33 cellular contexts compared by ENCODE assay signal in genomic region chr12:19084547-19084946, GRCh38. TPM values are rescaled to one million over a fixed set of nuclear protein-coding genes. Genes with fewer than 3 reads are reported as not detected.
DNase-seq lines count a peak whose midpoint lies in the region; ATAC-seq, FAIRE-seq and TF ChIP-seq lines count a peak whose summit lies in the region.
"Had no signal": no experiment of that assay in that cellular context is flagged by ENCODE, and none has a peak within 500 bp of the region (broad histone marks: within the 10 kb centered on the region; RNA-seq: fewer than 3 reads in every experiment).

No MANE protein-coding gene starts in this region.

- H3K9me1 ChIP-seq in K562 (ENCODE audit: control insufficient read depth, insufficient read depth, low read length) = no peaks in the 10 kb centered on the region

- H3K9me3 Mint-ChIP-seq in MCF 10A (ENCODE audit: unreplicated experiment) (peaks cover 7% of the 10 kb centered on the region), WTC11 (peaks cover 20% of the 10 kb centered on the region), immature natural killer cell (no peaks in the 10 kb centered on the region)
- H3K9me3 Mint-ChIP-seq: CD4-positive, alpha-beta T cell; CD8-positive, alpha-beta memory T cell; CD8-positive, alpha-beta T cell had no signal

- H3K36me3 ChIP-seq in breast epithelium (no peaks in the 10 kb centered on the region), HepG2 (replicated peaks in 1 of 2; ENCODE audit: control insufficient read depth in 1 of 2, insufficient read depth in 2 of 2, low read length in 2 of 2) (no peaks in the 10 kb centered on the region), right lobe of liver (no peaks in the 10 kb centered on the region), K562 (ENCODE audit: control insufficient read depth, insufficient read depth, low read length) (no peaks in the 10 kb centered on the region)
- H3K36me3 ChIP-seq: BE2C; BLaER1; BLaER1 treated with 17β-estradiol and CSF1 and Interleukin-3, amounts not matched to agents 10 nM and 100 nM had no signal

- TF ChIP-seq EP300 in HepG2 (IDR thresholded peaks at IDR 0.05; ENCODE audit: low read depth in 2 of 2, low read length in 2 of 2) (no peak), HepG2 (CRISPR knock-in tag; IDR thresholded peaks at IDR 0.05; ENCODE audit: borderline replicate concordance) (no peak), A549 (IDR thresholded peaks at IDR 0.05) (no peak), K562 (IDR thresholded peaks at IDR 0.05; ENCODE audit: low read length) (no peak)

- FAIRE-seq in HepG2 (lab: Jason Lieb, UNC) = no peak
- FAIRE-seq in A549 (lab: Jason Lieb, UNC) = no peak
- no peak for FAIRE-seq in K562 (lab: Jason Lieb, UNC)
- FAIRE-seq: A204.1 had no signal

- no peaks in the 10 kb centered on the region for H4K20me1 ChIP-seq in HepG2 (ENCODE audit: insufficient read depth, low read length)
- H4K20me1 ChIP-seq in K562 (replicated peaks; ENCODE audit: control insufficient read depth, insufficient read depth, low read length) = no peaks in the 10 kb centered on the region
- H4K20me1 ChIP-seq: BLaER1; BLaER1 treated with 17β-estradiol and CSF1 and Interleukin-3, amounts not matched to agents 10 nM and 100 nM had no signal

- WGBS in HepG2 (ENCODE audit: low lambda C conversion rate) = 31% methylated on average over 4 of the region's 4 CpGs
- WGBS in right lobe of liver (ENCODE audit: insufficient coverage, low coverage, low lambda C conversion rate, missing lambda C conversion rate) = 72% methylated on average over 4 of the region's 4 CpGs
- 35% methylated on average over 4 of the region's 4 CpGs for WGBS in A549 (ENCODE audit: missing lambda C conversion rate)
- whole genome bisulfite sequencing in K562 (ENCODE audit: insufficient coverage, low coverage, missing lambda C conversion rate) = 15% methylated on average over 4 of the region's 4 CpGs

- CTCF ChIA-PET in MCF 10A (lab: Yijun Ruan, JAX) = interaction anchor here (1.1 kb wide), 1 partner anchor 12 kb away, joined by 4 read pairs; no protein-coding TSS in a partner anchor
- CTCF ChIA-PET in HepG2 (lab: Yijun Ruan, JAX; ENCODE audit: low intra/inter-chr PET ratio, low total read pairs) = no interaction called here
- CTCF ChIA-PET in A549 (lab: Yijun Ruan, JAX) = interaction anchor here (0.8 kb wide), 1 partner anchor 12 kb away, joined by 3 read pairs; no protein-coding TSS in a partner anchor
- CTCF ChIA-PET in K562 (lab: Yijun Ruan, JAX; ENCODE audit: low intra/inter-chr PET ratio) = no interaction called here
- CTCF ChIA-PET in WTC11 (lab: Charles Lee) = interaction anchor here (0.6 kb wide), 1 partner anchor 48 kb away, joined by 3 read pairs; no protein-coding TSS in a partner anchor

- no peak for TF ChIP-seq CTCF in MCF 10A (IDR thresholded peaks at IDR 0.05; ENCODE audit: unreplicated experiment)
- TF ChIP-seq CTCF in breast epithelium (IDR thresholded peaks at IDR 0.05) = no peak
- no peak for TF ChIP-seq CTCF in HepG2 (CRISPR knock-in tag; IDR thresholded peaks at IDR 0.05)
- TF ChIP-seq CTCF in right lobe of liver (IDR thresholded peaks at IDR 0.05) = no peak
- no peak for TF ChIP-seq CTCF in A549 (IDR thresholded peaks at IDR 0.05)
- no peak for TF ChIP-seq CTCF in K562 (IDR thresholded peaks at IDR 0.05 in 2 of 3, conservative IDR thresholded peaks at IDR 0.05 in 1 of 3; ENCODE audit: insufficient read depth in 2 of 3, low read depth in 1 of 3, low read length in 3 of 3)
- TF ChIP-seq CTCF in WTC11 (IDR thresholded peaks at IDR 0.05) = no peak

- no peak overlapping the region for H3K9ac ChIP-seq in HepG2 (ENCODE audit: insufficient read depth, low read depth, low read length)
- no peak overlapping the region for H3K9ac ChIP-seq in K562 (ENCODE audit: insufficient read depth in 1 of 2, low read depth in 2 of 2, low read length in 2 of 2)
- H3K9ac ChIP-seq: BLaER1; BLaER1 treated with 17β-estradiol and CSF1 and Interleukin-3, amounts not matched to agents 10 nM and 100 nM had no signal

- H3K79me2 ChIP-seq in HepG2 (ENCODE audit: insufficient read depth, low read length) (no peaks in the 10 kb centered on the region), K562 (ENCODE audit: control insufficient read depth, insufficient read depth, low read length) (no peaks in the 10 kb centered on the region)

- H3K27ac ChIP-seq in breast epithelium = no peak overlapping the region
- no peak overlapping the region for H3K27ac ChIP-seq in HepG2 (ENCODE audit: extremely low read length, insufficient read depth, low read length)
- H3K27ac ChIP-seq in right lobe of liver = no peak overlapping the region
- no peak overlapping the region for H3K27ac ChIP-seq in A549
- no peak overlapping the region for H3K27ac ChIP-seq in K562 (ENCODE audit: extremely low read depth, low read depth, low read length)
- H3K27ac ChIP-seq: 22Rv1; BLaER1; BLaER1 treated with 17β-estradiol and CSF1 and Interleukin-3, amounts not matched to agents 10 nM and 100 nM; C4-2B had no signal

- no peak overlapping the region for H3K4me2 ChIP-seq in HepG2 (ENCODE audit: low read depth, low read length)
- H3K4me2 ChIP-seq in A549 = no peak overlapping the region
- no peak overlapping the region for H3K4me2 ChIP-seq in K562 (ENCODE audit: insufficient read depth, low read length)
- H3K4me2 ChIP-seq: BLaER1; BLaER1 treated with 17β-estradiol and CSF1 and Interleukin-3, amounts not matched to agents 10 nM and 100 nM had no signal

- peaks cover 6% of the 10 kb centered on the region for H3K36me3 Mint-ChIP-seq in MCF 10A (ENCODE audit: insufficient read depth, unreplicated experiment)
- peaks cover 5% of the 10 kb centered on the region for H3K36me3 Mint-ChIP-seq in WTC11
- no peaks in the 10 kb centered on the region for H3K36me3 Mint-ChIP-seq in immature natural killer cell
- H3K36me3 Mint-ChIP-seq: CD14-positive monocyte; CD4-positive, alpha-beta memory T cell; CD4-positive, CD25-positive, alpha-beta regulatory T cell; CD8-positive, alpha-beta T cell had no signal

- TF ChIP-seq RAD21 in HepG2 (CRISPR knock-in tag; IDR thresholded peaks at IDR 0.05) = no peak
- TF ChIP-seq RAD21 in A549 (conservative IDR thresholded peaks at IDR 0.05 in 1 of 2, IDR thresholded peaks at IDR 0.05 in 1 of 2) = no peak
- no peak for TF ChIP-seq RAD21 in K562 (CRISPR knock-in tag; conservative IDR thresholded peaks at IDR 0.05 in 1 of 2, IDR thresholded peaks at IDR 0.05 in 1 of 2)

- TF ChIP-seq POLR2A in breast epithelium (IDR thresholded peaks at IDR 0.05) = no peak
- TF ChIP-seq POLR2A in HepG2 (IDR thresholded peaks at IDR 0.05; ENCODE audit: insufficient read depth in 1 of 2, low read depth in 2 of 2, low read length in 2 of 2) = no peak
- TF ChIP-seq POLR2A in right lobe of liver (IDR thresholded peaks at IDR 0.05) = no peak
- TF ChIP-seq POLR2A in A549 (IDR thresholded peaks at IDR 0.05; ENCODE audit: low read length) = no peak
- no peak for TF ChIP-seq POLR2A in K562 (conservative IDR thresholded peaks at IDR 0.05)

- H2AFZ ChIP-seq in HepG2 (ENCODE audit: low read length) (no peak overlapping the region), K562 (ENCODE audit: low read depth, low read length) (no peak overlapping the region)

- H3K27me3 Mint-ChIP-seq in MCF 10A (ENCODE audit: insufficient read depth, unreplicated experiment) (no peaks in the 10 kb centered on the region), WTC11 (ENCODE audit: low read depth) (no peaks in the 10 kb centered on the region), immature natural killer cell (ENCODE audit: low read depth in 3 of 3) (peaks cover 0 to 8% (median 5%) of the 10 kb centered on the region in 3 donors)
- H3K27me3 Mint-ChIP-seq: B cell; CD4-positive, alpha-beta T cell; CD4-positive, CD25-positive, alpha-beta regulatory T cell had no signal

- ATAC-seq in HepG2 (no peak), right lobe of liver (no peak), A549 (no peak), K562 (no peak), WTC11 (no peak)
- ATAC-seq: CD8-positive, alpha-beta T cell had no signal

- POLR2A ChIA-PET in MCF 10A (lab: Yijun Ruan, JAX) (interaction anchor here (1.4 to 1.5 kb wide), 2 partner anchors 12 kb away, joined by 5 to 6 read pairs; no protein-coding TSS in a partner anchor), HepG2 (lab: Yijun Ruan, JAX) (no interaction called here), A549 (lab: Yijun Ruan, JAX) (no interaction called here), K562 (lab: Yijun Ruan, JAX) (no interaction called here), WTC11 (lab: Charles Lee) (no interaction called here)

- H3K9me3 ChIP-seq in breast epithelium = no peaks in the 10 kb centered on the region
- H3K9me3 ChIP-seq in HepG2 (ENCODE audit: low read length) = no peaks in the 10 kb centered on the region
- H3K9me3 ChIP-seq in right lobe of liver = no peaks in the 10 kb centered on the region
- H3K9me3 ChIP-seq in A549 = no peaks in the 10 kb centered on the region
- no peaks in the 10 kb centered on the region for H3K9me3 ChIP-seq in K562 (replicated peaks; ENCODE audit: control insufficient read depth, insufficient read depth, low read depth, low read length)
- H3K9me3 ChIP-seq: BE2C; BLaER1; BLaER1 treated with 17β-estradiol and CSF1 and Interleukin-3, amounts not matched to agents 10 nM and 100 nM had no signal

- H3K27ac Mint-ChIP-seq in MCF 10A (ENCODE audit: low read depth, unreplicated experiment) (peak overlapping the region; percentile 71), WTC11 (no peak overlapping the region), immature natural killer cell (no peak overlapping the region)
- H3K27ac Mint-ChIP-seq: B cell; CD14-positive monocyte; CD4-positive, alpha-beta T cell; CD4-positive, CD25-positive, alpha-beta regulatory T cell; CD8-positive, alpha-beta memory T cell; CD8-positive, alpha-beta T cell had no signal

- no peak for DNase-seq in MCF 10A (ENCODE audit: unreplicated experiment)
- DNase-seq in breast epithelium (ENCODE audit: low spot score in 2 of 2) = no peak
- no peak for DNase-seq in HepG2 (ENCODE audit: low spot score)
- no peak for DNase-seq in right lobe of liver
- no peak for DNase-seq in A549 (ENCODE audit: low read depth in 1 of 2, low spot score in 1 of 2)
- no peak for DNase-seq in K562 (ENCODE audit: extremely low read depth in 1 of 4, low spot score in 3 of 4)
- DNase-seq in WTC11 (ENCODE audit: low spot score) = no peak
- no peak for DNase-seq in immature natural killer cell
- DNase-seq: 8988T; ACHN; AML-193; BE2C; C1 segment of cervical spinal cord; Caco-2; Calu3; CD4-positive, alpha-beta memory T cell; CD4-positive, alpha-beta T cell; CD4-positive, CD25-positive, alpha-beta regulatory T cell; CD8-positive, alpha-beta memory T cell; CD8-positive, alpha-beta T cell; COR-L47; DMS 273 treated with DMSO at 0.1 percent for 48 hours; DMS153; DMS79; DMS79 treated with DMSO at 0.1 percent for 48 hours; DND-41 had no signal

- BruUV-seq in MCF 10A (replicated peaks; lab: Mats Ljungman, UMichigan) (no TSS peak), HepG2 (replicated peaks; lab: Mats Ljungman, UMichigan) (no TSS peak), K562 (replicated peaks; lab: Mats Ljungman, UMichigan) (no TSS peak)

- in situ Hi-C loops in HepG2 (cut with HindIII; ENCODE audit: extremely low pct_ligation_motif_present, low pct_unique_long_range_greater_than_20kb) (no loop called here), K562 (cut with MboI) (no loop called here)

- intact Hi-C loops in MCF 10A (cut with micrococcal nuclease) (no loop called here), breast epithelium (cut with DNase I; ENCODE audit: low total_unique reads) (loop anchor here (5.0 kb wide), 1 partner anchor 1087 kb away; no protein-coding TSS in a partner anchor), HepG2 (cut with micrococcal nuclease; ENCODE audit: unreplicated experiment) (no loop called here), right lobe of liver (cut with DNase I) (loop anchor here in 1 of 2 donors (5.0 kb wide), 1 partner anchor 73 kb away; no protein-coding TSS in a partner anchor), K562 (cut with micrococcal nuclease) (no loop called here)

- H3K27me3 ChIP-seq in breast epithelium (no peaks in the 10 kb centered on the region), HepG2 (ENCODE audit: control insufficient read depth in 1 of 2, insufficient read depth in 2 of 2, low read length in 2 of 2) (peaks cover 0 to 2% of the 10 kb centered on the region in 2 experiments; a peak in 2 of 5 replicates), right lobe of liver (no peaks in the 10 kb centered on the region), K562 (ENCODE audit: control insufficient read depth in 2 of 2, insufficient read depth in 2 of 2, low read length in 2 of 2) (no peaks in the 10 kb centered on the region)
- H3K27me3 ChIP-seq: BE2C; BLaER1; BLaER1 treated with 17β-estradiol and CSF1 and Interleukin-3, amounts not matched to agents 10 nM and 100 nM had no signal

- no peak overlapping the region for H3K4me3 ChIP-seq in breast epithelium
- H3K4me3 ChIP-seq in HepG2 (replicated peaks in 1 of 3; ENCODE audit: insufficient read depth in 1 of 3, low read depth in 2 of 3, low read length in 3 of 3) = no peak overlapping the region
- H3K4me3 ChIP-seq in right lobe of liver = no peak overlapping the region
- no peak overlapping the region for H3K4me3 ChIP-seq in A549
- H3K4me3 ChIP-seq in K562 = no peak overlapping the region
- H3K4me3 ChIP-seq: BLaER1; BLaER1 treated with 17β-estradiol and CSF1 and Interleukin-3, amounts not matched to agents 10 nM and 100 nM had no signal

- peaks cover 13% of the 10 kb centered on the region for H3K4me1 Mint-ChIP-seq in MCF 10A (ENCODE audit: insufficient read depth, unreplicated experiment)
- no peaks in the 10 kb centered on the region for H3K4me1 Mint-ChIP-seq in WTC11
- H3K4me1 Mint-ChIP-seq in immature natural killer cell = no peaks in the 10 kb centered on the region
- H3K4me1 Mint-ChIP-seq: B cell; CD14-positive monocyte; CD4-positive, CD25-positive, alpha-beta regulatory T cell had no signal

- no peak overlapping the region for H3K4me3 Mint-ChIP-seq in MCF 10A (ENCODE audit: unreplicated experiment)
- no peak overlapping the region for H3K4me3 Mint-ChIP-seq in WTC11
- no peak overlapping the region for H3K4me3 Mint-ChIP-seq in immature natural killer cell
- H3K4me3 Mint-ChIP-seq: B cell; CD14-positive monocyte; CD4-positive, alpha-beta memory T cell; CD4-positive, alpha-beta T cell; CD4-positive, CD25-positive, alpha-beta regulatory T cell; CD8-positive, alpha-beta memory T cell; CD8-positive, alpha-beta T cell had no signal

- H3K4me1 ChIP-seq in breast epithelium (no peaks in the 10 kb centered on the region), HepG2 (ENCODE audit: insufficient read depth, low read length) (no peaks in the 10 kb centered on the region), right lobe of liver (no peaks in the 10 kb centered on the region), A549 (no peaks in the 10 kb centered on the region), K562 (replicated peaks in 1 of 2; ENCODE audit: control insufficient read depth in 2 of 2, insufficient read depth in 2 of 2, low read length in 2 of 2) (no peaks in the 10 kb centered on the region)
- H3K4me1 ChIP-seq: BE2C; BLaER1; BLaER1 treated with 17β-estradiol and CSF1 and Interleukin-3, amounts not matched to agents 10 nM and 100 nM; Caco-2 had no signal

RNA-seq across cellular contexts. Expression of gene PLEKHA5, which starts 45.0 kb away (rescaled TPM):
- total RNA-seq in MCF 10A (2022) (25.2 and 27.4 TPM in 2 replicates), breast epithelium (10 to 100 TPM; 21.1 to 55.5 (median 49.8) TPM), HepG2 (2016; rRNA removed; fragmentation: Illumina TruSeq; extraction: Trizol) (15.4 and 18.3 TPM in 2 replicates), right lobe of liver (10 to 100 TPM; 14.7 to 18.7 (median 15.8) TPM), K562 (2014; rRNA removed) (16.6 and 18.0 TPM in 2 replicates), K562 (2014; rRNA removed; fragmentation: Illumina TruSeq; extraction: Trizol) (26.2 and 30.7 TPM in 2 replicates), K562 (2015; rRNA removed; fragmentation: Illumina TruSeq; extraction: Trizol) (24.8 and 25.7 TPM in 2 replicates), K562 (2021) (16.4 and 18.6 TPM in 2 replicates), WTC11 (2021) (53.4 to 61.1 TPM (median 57.1 TPM) in 3 replicates)
- total RNA-seq in HepG2 (2016; cell fraction: cytosol; rRNA removed; fragmentation: Illumina TruSeq; extraction: Trizol; ENCODE audit: low read depth) = 7.4 and 7.7 TPM in 2 replicates
- total RNA-seq in HepG2 (2016; cell fraction: insoluble cytoplasmic fraction; rRNA removed; fragmentation: Illumina TruSeq; extraction: Trizol) = 15.1 and 18.8 TPM in 2 replicates
- total RNA-seq in HepG2 (2016; cell fraction: membrane; rRNA removed; fragmentation: Illumina TruSeq; extraction: Trizol) = 9.7 and 11.5 TPM in 2 replicates
- total RNA-seq in HepG2 (2016; cell fraction: nucleus; rRNA removed; fragmentation: Illumina TruSeq; extraction: Trizol) = 37.5 TPM in 2 replicates
- polyA plus RNA-seq in HepG2 (2011; rRNA removed) (4.2 TPM in 2 replicates), A549 (2011; rRNA removed) (13.2 and 14.0 TPM in 2 replicates), A549 (2017; fragmentation: RNase III; extraction: RNeasy Plus Mini Kit Qiagen cat#74134 plus additional on column Dnase treatment) (6.1 to 8.6 TPM (median 7.6 TPM) in 3 replicates), K562 (2011; rRNA removed) (11.2 and 12.4 TPM in 2 replicates), K562 (2014; fragmentation: Illumina TruSeq; extraction: Trizol) (18.5 and 21.2 TPM in 2 replicates), K562 (2014; fragmentation: Nextera tagmentation; extraction: Ambion mirVana) (1 to 10 TPM; 7.2 to 7.3 TPM), K562 (2014; rRNA removed) (10.6 and 17.4 TPM in 2 replicates), immature natural killer cell (1 to 10 TPM; 1.6 to 4.0 (median 3.4) TPM)
- 1.9 and 3.2 TPM in 2 replicates for polyA plus RNA-seq in HepG2 (2011; cell fraction: cytosol; rRNA removed)
- polyA plus RNA-seq in HepG2 (2011; cell fraction: nucleus; rRNA removed) = 4.5 and 5.1 TPM in 2 replicates
- polyA plus RNA-seq in HepG2 (2012) = 8.3 and 9.2 TPM in 2 replicates
- 2.1 and 2.5 TPM in 2 replicates for polyA plus RNA-seq in HepG2 (2016; cell fraction: cytosol; fragmentation: Illumina TruSeq; extraction: Trizol; ENCODE audit: low read depth)
- polyA plus RNA-seq in HepG2 (2016; cell fraction: insoluble cytoplasmic fraction; fragmentation: Illumina TruSeq; extraction: Trizol; ENCODE audit: low read depth) = 18.8 and 19.1 TPM in 2 replicates
- polyA plus RNA-seq in HepG2 (2016; cell fraction: membrane; fragmentation: Illumina TruSeq; extraction: Trizol; ENCODE audit: low read depth) = 5.4 and 6.0 TPM in 2 replicates
- 18.7 and 20.9 TPM in 2 replicates for polyA plus RNA-seq in HepG2 (2016; cell fraction: nucleus; fragmentation: Illumina TruSeq; extraction: Trizol; ENCODE audit: insufficient read depth, low read depth)
- 6.9 and 7.2 TPM in 2 replicates for polyA minus RNA-seq in HepG2 (2011; rRNA and poly(A)+ RNA removed; ENCODE audit: low replicate concordance)
- polyA minus RNA-seq in HepG2 (2011; cell fraction: cytosol; rRNA and poly(A)+ RNA removed) = 5.7 and 7.0 TPM in 2 replicates
- 47.4 and 51.5 TPM in 2 replicates for polyA minus RNA-seq in HepG2 (2011; cell fraction: nucleus; rRNA and poly(A)+ RNA removed)
- polyA plus RNA-seq in A549 (2012; cell fraction: cytosol; rRNA removed) = 2.7 and 2.9 TPM in 2 replicates
- 2.6 and 3.6 TPM in 2 replicates for polyA plus RNA-seq in A549 (2012; cell fraction: nucleus; rRNA removed)
- polyA minus RNA-seq in A549 (2011; rRNA and poly(A)+ RNA removed) = 9.9 and 11.5 TPM in 2 replicates
- 25.1 and 105 TPM in 2 replicates for total RNA-seq in K562 (2011; cell fraction: chromatin; rRNA removed; ENCODE audit: low replicate concordance)
- 15.2 and 21.3 TPM in 2 replicates for total RNA-seq in K562 (2011; cell fraction: nucleolus; rRNA removed)
- total RNA-seq in K562 (2011; cell fraction: nucleoplasm; rRNA removed) = 38.1 and 79.3 TPM in 2 replicates
- 2.5 and 5.6 TPM in 2 replicates for polyA plus RNA-seq in K562 (2011; cell fraction: cytosol; rRNA removed)
- 10.3 and 11.5 TPM in 2 replicates for polyA plus RNA-seq in K562 (2011; cell fraction: nucleus; rRNA removed)
- 10.1 and 14.7 TPM in 2 replicates for polyA plus RNA-seq in K562 (2012)
- polyA minus RNA-seq in K562 (2011; rRNA and poly(A)+ RNA removed) = 20.5 and 34.9 TPM in 2 replicates
- 6.1 and 9.3 TPM in 2 replicates for polyA minus RNA-seq in K562 (2011; cell fraction: cytosol; rRNA and poly(A)+ RNA removed)
- 19.9 and 34.1 TPM in 2 replicates for polyA minus RNA-seq in K562 (2011; cell fraction: nucleus; rRNA and poly(A)+ RNA removed)

Comparison
In these comparisons a context has a peak if more than half of its experiments do, and no peak if none do; other contexts are left out.
1. CTCF ChIA-PET loops: an anchor here in MCF 10A (1.1 kb wide), A549 (0.8 kb wide) and WTC11 (0.6 kb wide); none called in HepG2 and K562.